Comparison of ENCODE assay signal across 20 cellular contexts in the genomic region with DNA sequence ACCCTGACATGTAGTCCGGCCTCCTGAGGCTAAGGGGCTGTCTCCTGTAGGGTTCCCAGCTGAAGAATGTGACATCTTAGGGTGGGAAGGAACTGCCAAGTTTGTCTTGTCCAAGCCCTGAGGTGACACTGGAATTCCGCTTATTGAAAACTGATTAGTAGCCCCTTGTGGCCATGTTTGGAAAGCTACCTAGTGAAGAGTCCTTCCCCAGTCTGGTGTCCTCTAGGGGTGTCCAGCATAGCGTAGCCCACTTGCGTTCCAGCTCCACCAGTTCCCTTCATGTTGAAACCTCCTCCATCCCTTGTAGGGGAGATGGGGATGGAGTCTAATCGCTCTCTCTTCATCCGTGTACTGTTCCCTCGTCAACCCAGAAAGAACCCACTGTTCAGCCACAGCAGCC.
DNase-seq lines count a peak whose midpoint lies in the region; ATAC-seq, FAIRE-seq and TF ChIP-seq lines count a peak whose summit lies in the region.
"Had no signal": no experiment of that assay in that cellular context is flagged by ENCODE, and none has a peak within 500 bp of the region (broad histone marks: within the 10 kb centered on the region; RNA-seq: fewer than 3 reads in every experiment).

No MANE protein-coding gene starts in this region.

- H2AK5ac ChIP-seq in H1 (ENCODE audit: low read depth, low read length) = no peak overlapping the region

- no peak overlapping the region for H3K56ac ChIP-seq in H1 (replicated peaks; ENCODE audit: insufficient read length, low read depth, low read length)

- no peak overlapping the region for H2BK15ac ChIP-seq in H1 (ENCODE audit: low read length)

- H4K20me1 ChIP-seq in H1 (replicated peaks in 1 of 2; ENCODE audit: control insufficient read depth in 1 of 2, insufficient read depth in 2 of 2, low read length in 2 of 2) = no peaks in the 10 kb centered on the region

- H3K4ac ChIP-seq in H1 (replicated peaks; ENCODE audit: insufficient read length, low read depth, low read length) = no peak overlapping the region

- H2BK120ac ChIP-seq in H1 (replicated peaks; ENCODE audit: low read depth, low read length) = no peak overlapping the region

- H3K4me1 ChIP-seq in H1 (replicated peaks in 1 of 4; ENCODE audit: control insufficient read depth in 3 of 4, insufficient read depth in 4 of 4, low read length in 3 of 4) (peaks cover 0 to 12% (median 5%) of the 10 kb centered on the region in 4 experiments; a peak in 3 of 7 replicates), testis (no peaks in the 10 kb centered on the region)
- H3K4me1 ChIP-seq: BE2C had no signal

- H3K27ac ChIP-seq in AG04450 (ENCODE audit: low read depth, low read length) = no peak overlapping the region
- no peak overlapping the region for H3K27ac ChIP-seq in H1 (ENCODE audit: low read depth, low read length)
- no peak overlapping the region for H3K27ac ChIP-seq in testis
- H3K27ac ChIP-seq: C4-2B had no signal

- H3K9ac ChIP-seq in H1 (replicated peaks in 1 of 4; ENCODE audit: extremely low read depth in 1 of 4, low read depth in 3 of 4, low read length in 3 of 4) = no peak overlapping the region

- H3K79me1 ChIP-seq in H1 (ENCODE audit: low read depth, low read length) = no peaks in the 10 kb centered on the region

- no peak overlapping the region for H2BK20ac ChIP-seq in H1 (ENCODE audit: low read length)

- no peak overlapping the region for H2AFZ ChIP-seq in H1 (ENCODE audit: low read length)

- peaks cover 29% of the 10 kb centered on the region for H3K27me3 Mint-ChIP-seq in HFFc6 (ENCODE audit: insufficient read depth)
- no peaks in the 10 kb centered on the region for H3K27me3 Mint-ChIP-seq in stimulated activated memory B cell treated with anti-CD40 and anti-IgM and Interleukin-4, amounts not matched to agents 10 μg/mL and 1 μg/mL and 100 μg/mL, for 72 hours

- H3K23me2 ChIP-seq in H1 (ENCODE audit: low read depth, low read length) = no peaks in the 10 kb centered on the region

- no peak overlapping the region for H4K8ac ChIP-seq in H1 (ENCODE audit: extremely low read depth, insufficient read depth, low read length)

- WGBS in H1 (ENCODE audit: extremely low coverage in 1 of 2, insufficient coverage in 1 of 2, insufficient read length in 1 of 2, insufficient replicate concordance in 2 of 2, low coverage in 1 of 2, low lambda C conversion rate in 2 of 2, missing lambda C conversion rate in 1 of 2), 2 experiments = 93% methylated on average over 7 of the region's 7 CpGs; no CpG with 5 or more reads in 1 of the 2 experiments
- WGBS in testis, 2 donors = 96% methylated on average over 5 to 7 of the region's 7 CpGs

- peaks cover 24% of the 10 kb centered on the region for H3K27me3 ChIP-seq in AG04450 (ENCODE audit: control insufficient read depth, insufficient read depth, low read length)
- no peaks in the 10 kb centered on the region for H3K27me3 ChIP-seq in H1 (replicated peaks in 1 of 4; ENCODE audit: control insufficient read depth in 3 of 4, extremely low read depth in 1 of 4, insufficient read depth in 3 of 4, low read length in 3 of 4)
- H3K27me3 ChIP-seq in testis = no peaks in the 10 kb centered on the region
- H3K27me3 ChIP-seq: BE2C had no signal

- TF ChIP-seq RAD21 in H1 (IDR thresholded peaks at IDR 0.05 in 1 of 2, conservative IDR thresholded peaks at IDR 0.05 in 1 of 2; ENCODE audit: low read depth in 2 of 2, low read length in 2 of 2) = peak in 1 of 2 experiments; percentile 3; a peak in 1 of 4 replicates

- H3K36me3 Mint-ChIP-seq in HFFc6 (ENCODE audit: low read depth) = no peaks in the 10 kb centered on the region
- H3K36me3 Mint-ChIP-seq in stimulated activated memory B cell treated with anti-CD40 and anti-IgM and Interleukin-4, amounts not matched to agents 10 μg/mL and 1 μg/mL and 100 μg/mL, for 72 hours = peaks cover 25% of the 10 kb centered on the region
- H3K36me3 Mint-ChIP-seq: CD4-positive, alpha-beta memory T cell had no signal

- H3K4me3 ChIP-seq in AG04450 (ENCODE audit: low read depth, low read length) (no peak overlapping the region), H1 (ENCODE audit: extremely low read depth in 1 of 4, insufficient read depth in 2 of 4, low read depth in 3 of 4, low read length in 4 of 4) (no peak overlapping the region), testis (no peak overlapping the region)

- no peak overlapping the region for H3K4me3 Mint-ChIP-seq in HFFc6
- H3K4me3 Mint-ChIP-seq in stimulated activated memory B cell treated with anti-CD40 and anti-IgM and Interleukin-4, amounts not matched to agents 10 μg/mL and 1 μg/mL and 100 μg/mL, for 72 hours = no peak overlapping the region
- H3K4me3 Mint-ChIP-seq: CD4-positive, alpha-beta memory T cell had no signal

- no peak for TF ChIP-seq EP300 in H1 (IDR thresholded peaks at IDR 0.05; ENCODE audit: borderline replicate concordance in 1 of 2, low read depth in 2 of 2, low read length in 2 of 2)

- DNase-seq in AG04450 (ENCODE audit: low read depth, low spot score) (no peak), HFFc6 (no peak), H1 (ENCODE audit: low read depth in 1 of 2, low spot score in 2 of 2) (no peak), testis (no peak), ureter (ENCODE audit: low spot score) (no peak), superior temporal gyrus (ENCODE audit: extremely low spot score) (no peak)
- DNase-seq: BE2C; CD4-positive, alpha-beta memory T cell; COR-L47; DMS153; DMS79 treated with DMSO at 0.1 percent for 48 hours; EL; GOT3; HCEC 1CT had no signal

- H3K9me3 ChIP-seq in AG04450 (ENCODE audit: control insufficient read depth, insufficient read depth, low read length) = no peaks in the 10 kb centered on the region
- H3K9me3 ChIP-seq in H1 (ENCODE audit: insufficient read depth in 2 of 2, low read depth in 1 of 2, low read length in 1 of 2) = no peaks in the 10 kb centered on the region
- no peaks in the 10 kb centered on the region for H3K9me3 ChIP-seq in testis
- H3K9me3 ChIP-seq: BE2C had no signal

- H3K9me3 Mint-ChIP-seq in HFFc6 = no peaks in the 10 kb centered on the region
- no peaks in the 10 kb centered on the region for H3K9me3 Mint-ChIP-seq in stimulated activated memory B cell treated with anti-CD40 and anti-IgM and Interleukin-4, amounts not matched to agents 10 μg/mL and 1 μg/mL and 100 μg/mL, for 72 hours
- H3K9me3 Mint-ChIP-seq: CD4-positive, alpha-beta memory T cell had no signal

- no peaks in the 10 kb centered on the region for H3K4me1 Mint-ChIP-seq in HFFc6 (ENCODE audit: low read depth)
- H3K4me1 Mint-ChIP-seq in stimulated activated memory B cell treated with anti-CD40 and anti-IgM and Interleukin-4, amounts not matched to agents 10 μg/mL and 1 μg/mL and 100 μg/mL, for 72 hours = peaks cover 39% of the 10 kb centered on the region
- H3K4me1 Mint-ChIP-seq: CD4-positive, alpha-beta memory T cell had no signal

- no peak overlapping the region for H2BK12ac ChIP-seq in H1 (ENCODE audit: low read depth, low read length)

- no peaks in the 10 kb centered on the region for H3K79me2 ChIP-seq in H1 (ENCODE audit: control insufficient read depth in 1 of 2, insufficient read depth in 2 of 2, low read length in 2 of 2)

- H3K4me2 ChIP-seq in H1 (ENCODE audit: insufficient read depth in 1 of 2, low read depth in 2 of 2, low read length in 2 of 2) = no peak overlapping the region

- no peak overlapping the region for H3K18ac ChIP-seq in H1 (ENCODE audit: extremely low read depth, low read length)

- H3K36me3 ChIP-seq in H1 (ENCODE audit: control insufficient read depth in 2 of 4, insufficient read depth in 4 of 4, low read length in 3 of 4) (no peaks in the 10 kb centered on the region), testis (ENCODE audit: low read depth, missing control alignments) (no peaks in the 10 kb centered on the region)
- H3K36me3 ChIP-seq: BE2C had no signal

- FAIRE-seq in H1 (lab: Jason Lieb, UNC) = no peak
- FAIRE-seq: A204.1, D721Med, G401.6, GM12891 had no signal

- CTCF ChIA-PET in AG04450 (lab: Charles Lee) (interaction anchor here (0.9 kb wide), 1 partner anchor 172 kb away, joined by 3 read pairs; no protein-coding TSS in a partner anchor), H1 (lab: Charles Lee; ENCODE audit: partially characterized antibody) (interaction anchor here (0.6 to 2.7 kb wide), 22 partner anchors 9 to 614 kb away, joined by 3 to 10 read pairs (median 4); no protein-coding TSS in a partner anchor)

- H3K14ac ChIP-seq in H1 (ENCODE audit: insufficient read length) = no peak overlapping the region

- no peak overlapping the region for H2BK5ac ChIP-seq in H1 (ENCODE audit: low read depth, low read length)

- H3K23ac ChIP-seq in H1 (ENCODE audit: insufficient read length) = no peak overlapping the region

- no peak overlapping the region for H4K91ac ChIP-seq in H1 (replicated peaks; ENCODE audit: insufficient read length, low read length)

- intact Hi-C loops in testis (cut with DNase I; ENCODE audit: low total_unique reads) = no loop called here

- POLR2A ChIA-PET in AG04450 (lab: Yijun Ruan, JAX) = no interaction called here
- POLR2A ChIA-PET in H1 (lab: Charles Lee; ENCODE audit: partially characterized antibody) = interaction anchor here (0.6 kb wide), 1 partner anchor 264 kb away, joined by 3 read pairs; no protein-coding TSS in a partner anchor

- no peak for ATAC-seq in stimulated activated memory B cell treated with anti-CD40 and anti-IgM and Interleukin-4, amounts not matched to agents 10 μg/mL and 1 μg/mL and 100 μg/mL, for 72 hours

- 0 out of 2 replicates have a peak, but pooled peaks have one; percentile 4 for TF ChIP-seq CTCF in AG04450 (IDR thresholded peaks at IDR 0.05; ENCODE audit: low read depth, low read length)
- 0 out of 2 replicates have a peak, but pooled peaks have one; percentile 21 for TF ChIP-seq CTCF in HFFc6 (IDR thresholded peaks at IDR 0.05)
- peak; percentile 9 to 26 (median 20) for TF ChIP-seq CTCF in H1 (IDR thresholded peaks at IDR 0.05; ENCODE audit: control extremely low read depth in 1 of 3, insufficient read depth in 1 of 3, low read depth in 1 of 3, low read length in 3 of 3)
- TF ChIP-seq CTCF in testis (IDR thresholded peaks at IDR 0.05) = no peak

- TF ChIP-seq POLR2A in H1 (IDR thresholded peaks at IDR 0.05; ENCODE audit: control extremely low read depth in 1 of 2, low read depth in 2 of 2, low read length in 2 of 2) = no peak
- no peak for TF ChIP-seq POLR2A in testis (IDR thresholded peaks at IDR 0.05)

- no peak overlapping the region for H3K27ac Mint-ChIP-seq in HFFc6
- H3K27ac Mint-ChIP-seq in stimulated activated memory B cell treated with anti-CD40 and anti-IgM and Interleukin-4, amounts not matched to agents 10 μg/mL and 1 μg/mL and 100 μg/mL, for 72 hours = peak overlapping the region; percentile 95
- H3K27ac Mint-ChIP-seq: CD4-positive, alpha-beta memory T cell had no signal

- no peak overlapping the region for H4K5ac ChIP-seq in H1 (ENCODE audit: insufficient read length, low read depth, low read length)

TF ChIP-seq in H1, 55 proteins besides CTCF, POLR2A, EP300 and RAD21:
- TF ChIP-seq TCF12 (IDR thresholded peaks at IDR 0.05; ENCODE audit: low read depth, low read length) = no peak
- no peak for TF ChIP-seq SP2 (IDR thresholded peaks at IDR 0.05; ENCODE audit: low read length)
- TF ChIP-seq CTBP2 (IDR thresholded peaks at IDR 0.05; ENCODE audit: borderline replicate concordance, insufficient read depth, insufficient read length, low read length) = no peak
- no peak for TF ChIP-seq SIRT6 (IDR thresholded peaks at IDR 0.05; ENCODE audit: low read length)

Comparison
In these comparisons a context has a peak if more than half of its experiments do, and no peak if none do; other contexts are left out.
1. CTCF ChIP-seq: peak in AG04450 (single experiment), HFFc6 (single experiment) and H1 (3 of 3); none in testis (0 of 3).